In the genomic region with DNA sequence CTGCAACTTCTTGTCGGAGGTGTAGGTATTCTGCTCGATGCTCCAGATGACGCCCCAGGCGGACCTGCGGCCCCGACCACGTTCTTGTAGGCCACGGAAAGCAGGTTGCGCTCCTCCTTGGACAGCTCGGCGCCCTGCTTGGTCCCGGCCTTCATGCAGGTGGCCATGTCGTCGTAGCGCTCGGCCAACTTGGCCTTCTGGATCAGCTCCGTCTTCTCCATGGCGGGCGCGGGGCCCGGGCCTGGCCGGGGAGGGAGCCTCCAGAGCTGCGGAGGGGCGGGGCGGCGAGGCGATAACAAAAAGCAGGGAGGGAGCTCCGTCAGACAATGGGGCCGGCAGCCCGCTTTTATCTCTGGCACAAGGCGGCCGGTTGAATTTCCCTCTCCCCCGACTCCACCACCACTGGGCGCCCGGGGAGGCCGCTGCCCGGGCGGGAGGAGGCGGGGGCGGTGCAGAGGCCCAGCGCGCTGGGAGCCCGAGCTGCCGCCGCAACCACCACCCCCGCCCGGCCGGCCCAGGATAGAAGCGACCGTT, we compare ENCODE assay signal across 9 cellular contexts. TPM values are rescaled to one million over a fixed set of nuclear protein-coding genes. Genes with fewer than 3 reads are reported as not detected.
DNase-seq lines count a peak whose midpoint lies in the region; ATAC-seq and TF ChIP-seq lines count a peak whose summit lies in the region.
"Had no signal": no experiment of that assay in that cellular context is flagged by ENCODE, and none has a peak within 500 bp of the region (broad histone marks: within the 10 kb centered on the region; RNA-seq: fewer than 3 reads in every experiment).

No MANE protein-coding gene starts in this region.

- ATAC-seq in heart right ventricle (peak in 6 of 8 donors; percentile 37 to 76 (median 51)), HG03565 (IDR thresholded peaks at IDR 0.05; ENCODE audit: unreplicated experiment) (no peak)
- no peak for ATAC-seq in activated T-cell treated with anti-CD3 and anti-CD28 coated beads, Interleukin-2, amount 50 U/mL, for 72 hours (replicated peaks in 1 of 2)

- H3K9me3 Mint-ChIP-seq in activated T-cell treated with anti-CD3 and anti-CD28 coated beads, Interleukin-2, amount 50 U/mL, for 72 hours, result no peaks in the 10 kb centered on the region
- H3K9me3 Mint-ChIP-seq: natural killer cell had no signal

- H3K36me3 Mint-ChIP-seq in activated T-cell treated with anti-CD3 and anti-CD28 coated beads, Interleukin-2, amount 50 U/mL, for 72 hours (ENCODE audit: insufficient read depth in 2 of 2), result no peaks in the 10 kb centered on the region
- H3K36me3 Mint-ChIP-seq: natural killer cell had no signal

- no peaks in the 10 kb centered on the region for H3K4me1 Mint-ChIP-seq in activated T-cell treated with anti-CD3 and anti-CD28 coated beads, Interleukin-2, amount 50 U/mL, for 72 hours (ENCODE audit: low read depth)
- H3K4me1 Mint-ChIP-seq: natural killer cell had no signal

- no peak overlapping the region for H3K4me3 Mint-ChIP-seq in activated T-cell treated with anti-CD3 and anti-CD28 coated beads, Interleukin-2, amount 50 U/mL, for 72 hours
- H3K4me3 Mint-ChIP-seq: natural killer cell had no signal

- no peak overlapping the region for H3K9ac ChIP-seq in adipocyte (ENCODE audit: low read length)

- H4K20me1 ChIP-seq in osteoblast (ENCODE audit: insufficient read depth, low read length), result no peaks in the 10 kb centered on the region

- no peaks in the 10 kb centered on the region for H3K36me3 ChIP-seq in adipocyte (ENCODE audit: control insufficient read depth, insufficient read depth, low read length, severe bottlenecking)
- H3K36me3 ChIP-seq in heart right ventricle, result no peaks in the 10 kb centered on the region
- H3K36me3 ChIP-seq in osteoblast (ENCODE audit: insufficient read depth, low read length), result no peaks in the 10 kb centered on the region

- no peaks in the 10 kb centered on the region for H3K4me1 ChIP-seq in adipocyte (ENCODE audit: control insufficient read depth, insufficient read depth, low read length)
- H3K4me1 ChIP-seq in heart right ventricle, result no peaks in the 10 kb centered on the region
- no peaks in the 10 kb centered on the region for H3K4me1 ChIP-seq in osteoblast (ENCODE audit: insufficient read depth, low read length)

- TF ChIP-seq CTCF in heart right ventricle (IDR thresholded peaks at IDR 0.05) (no peak), osteoblast (IDR thresholded peaks at IDR 0.05; ENCODE audit: extremely low read depth, low read depth, low read length) (no peak)

- H3K9me3 ChIP-seq in adipocyte (ENCODE audit: control insufficient read depth, low read length) (peaks cover 26% of the 10 kb centered on the region), heart right ventricle (peaks cover 0 to 3% (median 0%) of the 10 kb centered on the region in 11 donors), osteoblast (ENCODE audit: low read depth, low read length) (no peaks in the 10 kb centered on the region)

- H3K27ac ChIP-seq in heart right ventricle (no peak overlapping the region), osteoblast (ENCODE audit: low read depth, low read length) (no peak overlapping the region)

- no peak overlapping the region for H3K27ac Mint-ChIP-seq in activated T-cell treated with anti-CD3 and anti-CD28 coated beads, Interleukin-2, amount 50 U/mL, for 72 hours
- H3K27ac Mint-ChIP-seq: natural killer cell had no signal

- H3K4me2 ChIP-seq in osteoblast (ENCODE audit: insufficient read depth, low read length), result peak overlapping the region; percentile 50

- H2AFZ ChIP-seq in osteoblast (ENCODE audit: low read length), result peak overlapping the region; percentile 85

- DNase-seq in AG20443 (ENCODE audit: low spot score), result peak; percentile 66
- DNase-seq in adipocyte (ENCODE audit: low read depth), result no peak
- peak; percentile 3 to 20 for DNase-seq in heart right ventricle
- DNase-seq in osteoblast (ENCODE audit: insufficient read length, low spot score, missing footprints), result peak; percentile 58
- no peak for DNase-seq in inferior parietal cortex (ENCODE audit: extremely low spot score)
- no peak for DNase-seq in activated T-cell treated with anti-CD3 and anti-CD28 coated beads, Interleukin-2, amount 50 U/mL, for 72 hours
- no peak for DNase-seq in DMS 273 treated with DMSO at 0.1 percent for 48 hours (lab: John Stamatoyannopoulos, UW)
- DNase-seq: natural killer cell had no signal

- WGBS in heart right ventricle, 2 donors, result 14 to 20% methylated on average over 31 to 43 of the region's 50 CpGs

- intact Hi-C loops in heart right ventricle (cut with DNase I), result no loop called here

- H3K27me3 ChIP-seq in adipocyte (replicated peaks; ENCODE audit: control insufficient read depth, insufficient read depth, low read length) (peaks cover 31% of the 10 kb centered on the region), heart right ventricle (peaks cover 0 to 51% (median 0%) of the 10 kb centered on the region in 7 donors), osteoblast (ENCODE audit: insufficient read depth, low read length) (no peaks in the 10 kb centered on the region)

- peak overlapping the region; percentile 52 for H3K4me3 ChIP-seq in adipocyte (ENCODE audit: low read length)
- peak overlapping the region in 8 of 10 donors; percentile 17 to 38 (median 27) for H3K4me3 ChIP-seq in heart right ventricle
- peak overlapping the region; percentile 64 for H3K4me3 ChIP-seq in osteoblast (ENCODE audit: insufficient read depth, low read length)

- no peaks in the 10 kb centered on the region for H3K79me2 ChIP-seq in osteoblast (ENCODE audit: insufficient read depth, low read length)

- H3K27me3 Mint-ChIP-seq in activated T-cell treated with anti-CD3 and anti-CD28 coated beads, Interleukin-2, amount 50 U/mL, for 72 hours (ENCODE audit: low read depth), result peaks cover 64% of the 10 kb centered on the region

RNA-seq across cellular contexts. Expression of a gene that starts 28.3 kb away (rescaled TPM):
- total RNA-seq in heart right ventricle, result under 1 TPM in 5 of 10 donors, not detected in 5; 0.04 to 0.24 (median 0.09) TPM
- under 1 TPM; 0.01 to 0.07 TPM for polyA plus RNA-seq in heart right ventricle
- 0.59 and 0.72 TPM in 2 replicates for total RNA-seq in osteoblast
- total RNA-seq in activated T-cell treated with anti-CD3 and anti-CD28 coated beads, Interleukin-2, amount 50 U/mL, for 72 hours, result 1 to 10 TPM in 1 of 2 donors, under 1 TPM in 1; 0.86 to 1.2 TPM

Comparison
In these comparisons a context has a peak if more than half of its experiments do, and no peak if none do; other contexts are left out.
1. DNase-seq: peak in AG20443 (single experiment), heart right ventricle (2 of 2) and osteoblast (single experiment); none in adipocyte (single experiment), inferior parietal cortex (single experiment), activated T-cell treated with anti-CD3 and anti-CD28 coated beads, Interleukin-2, amount 50 U/mL, for 72 hours (0 of 2) and DMS 273 treated with DMSO at 0.1 percent for 48 hours (single experiment).
2. ATAC-seq: peak in heart right ventricle (6 of 8); none in HG03565 (single experiment) and activated T-cell treated with anti-CD3 and anti-CD28 coated beads, Interleukin-2, amount 50 U/mL, for 72 hours (0 of 2).
3. Peak in every context shown above with its lines, with median percentiles within 50 percentile points of each other: H3K4me3 ChIP-seq.